8 cellular contexts compared by ENCODE assay signal in the genomic region with DNA sequence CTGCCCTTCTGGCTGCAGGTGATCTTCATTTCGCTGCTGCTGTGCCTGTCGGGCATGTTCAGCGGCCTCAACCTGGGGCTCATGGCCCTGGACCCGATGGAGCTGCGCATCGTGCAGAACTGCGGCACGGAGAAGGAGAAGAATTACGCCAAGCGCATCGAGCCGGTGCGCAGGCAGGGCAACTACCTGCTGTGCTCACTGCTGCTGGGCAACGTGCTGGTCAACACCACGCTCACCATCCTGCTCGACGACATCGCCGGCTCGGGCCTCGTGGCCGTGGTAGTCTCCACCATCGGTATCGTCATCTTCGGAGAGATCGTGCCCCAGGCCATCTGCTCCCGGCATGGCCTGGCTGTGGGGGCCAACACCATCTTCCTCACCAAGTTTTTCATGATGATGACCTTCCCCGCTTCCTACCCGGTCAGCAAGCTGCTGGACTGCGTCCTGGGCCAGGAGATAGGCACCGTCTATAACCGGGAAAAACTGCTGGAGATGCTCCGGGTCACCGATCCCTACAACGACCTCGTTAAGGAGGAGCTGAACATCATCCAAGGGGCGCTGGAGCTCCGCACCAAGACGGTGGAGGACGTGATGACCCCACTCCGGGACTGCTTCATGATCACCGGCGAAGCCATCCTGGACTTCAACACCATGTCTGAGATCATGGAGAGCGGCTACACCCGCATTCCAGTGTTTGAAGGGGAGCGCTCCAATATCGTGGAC. TPM values are rescaled to one million over a fixed set of nuclear protein-coding genes. Genes with fewer than 3 reads are reported as not detected.
DNase-seq lines count a peak whose midpoint lies in the region; ATAC-seq and TF ChIP-seq lines count a peak whose summit lies in the region.

No MANE protein-coding gene starts in this region.

- H3K4me1 Mint-ChIP-seq in activated T-cell treated with anti-CD3 and anti-CD28 coated beads, Interleukin-2, amount 50 U/mL, for 24 hours (ENCODE audit: low read depth), result peaks cover 64% of the 10 kb centered on the region
- peaks cover 53% of the 10 kb centered on the region for H3K4me1 Mint-ChIP-seq in activated CD4-positive, alpha-beta memory T cell treated with anti-CD3 and anti-CD28 coated beads for 36 hours (ENCODE audit: low read depth)
- peaks cover 51% of the 10 kb centered on the region for H3K4me1 Mint-ChIP-seq in osteocyte (ENCODE audit: unreplicated experiment)

- ATAC-seq in HG02973 (IDR thresholded peaks at IDR 0.05; ENCODE audit: unreplicated experiment), result no peak

- H3K9me3 Mint-ChIP-seq in activated T-cell treated with anti-CD3 and anti-CD28 coated beads, Interleukin-2, amount 50 U/mL, for 24 hours, result no peaks in the 10 kb centered on the region
- no peaks in the 10 kb centered on the region for H3K9me3 Mint-ChIP-seq in activated CD4-positive, alpha-beta memory T cell treated with anti-CD3 and anti-CD28 coated beads for 36 hours
- no peaks in the 10 kb centered on the region for H3K9me3 Mint-ChIP-seq in osteocyte (ENCODE audit: unreplicated experiment)

- H3K27ac Mint-ChIP-seq in activated T-cell treated with anti-CD3 and anti-CD28 coated beads, Interleukin-2, amount 50 U/mL, for 24 hours, result peak overlapping the region; percentile 48
- no peak overlapping the region for H3K27ac Mint-ChIP-seq in activated CD4-positive, alpha-beta memory T cell treated with anti-CD3 and anti-CD28 coated beads for 36 hours
- H3K27ac Mint-ChIP-seq in osteocyte (ENCODE audit: unreplicated experiment), result no peak overlapping the region

- CTCF ChIA-PET in activated CD4-positive, alpha-beta memory T cell treated with anti-CD3 and anti-CD28 coated beads for 36 hours (lab: Charles Lee), result interaction anchor here (0.6 to 4.0 kb wide), 7 partner anchors 29 to 154 kb away, joined by 4 to 108 read pairs (median 9); no protein-coding TSS in a partner anchor

- POLR2A ChIA-PET in activated CD4-positive, alpha-beta memory T cell treated with anti-CD3 and anti-CD28 coated beads for 36 hours (lab: Charles Lee), result no interaction called here

- H3K36me3 Mint-ChIP-seq in activated T-cell treated with anti-CD3 and anti-CD28 coated beads, Interleukin-2, amount 50 U/mL, for 24 hours (ENCODE audit: low read depth), result peaks cover 12% of the 10 kb centered on the region
- no peaks in the 10 kb centered on the region for H3K36me3 Mint-ChIP-seq in activated CD4-positive, alpha-beta memory T cell treated with anti-CD3 and anti-CD28 coated beads for 36 hours
- peaks cover 4% of the 10 kb centered on the region for H3K36me3 Mint-ChIP-seq in osteocyte (ENCODE audit: unreplicated experiment)

- peak overlapping the region; percentile 92 for H3K4me3 Mint-ChIP-seq in activated T-cell treated with anti-CD3 and anti-CD28 coated beads, Interleukin-2, amount 50 U/mL, for 24 hours
- peak overlapping the region; percentile 90 for H3K4me3 Mint-ChIP-seq in activated CD4-positive, alpha-beta memory T cell treated with anti-CD3 and anti-CD28 coated beads for 36 hours
- peak overlapping the region; percentile 88 for H3K4me3 Mint-ChIP-seq in osteocyte (ENCODE audit: unreplicated experiment)

- intact Hi-C loops in activated CD4-positive, alpha-beta memory T cell treated with anti-CD3 and anti-CD28 coated beads for 36 hours (cut with micrococcal nuclease), result loop anchor here (5.0 to 10.0 kb wide), 4 partner anchors 175 to 568 kb away; partner anchors contain the start of genes ACTR1A, SUFU and WBP1L

- peaks cover 9% of the 10 kb centered on the region for H3K27me3 Mint-ChIP-seq in activated T-cell treated with anti-CD3 and anti-CD28 coated beads, Interleukin-2, amount 50 U/mL, for 24 hours
- H3K27me3 Mint-ChIP-seq in activated CD4-positive, alpha-beta memory T cell treated with anti-CD3 and anti-CD28 coated beads for 36 hours, result no peaks in the 10 kb centered on the region
- peaks cover 10% of the 10 kb centered on the region for H3K27me3 Mint-ChIP-seq in osteocyte (ENCODE audit: unreplicated experiment)

- H3K4me3 ChIP-seq in fibroblast of the aortic adventitia (ENCODE audit: low read depth, low read length), result peak overlapping the region; percentile 94

- DNase-seq in activated T-cell treated with anti-CD3 and anti-CD28 coated beads, Interleukin-2, amount 50 U/mL, for 24 hours, result no peak
- no peak for DNase-seq in activated T-cell treated with anti-CD3 and anti-CD28 coated beads, Interleukin-2, amount 50 U/mL, for 1 hour
- peak; percentile 38 for DNase-seq in activated CD4-positive, alpha-beta memory T cell treated with anti-CD3 and anti-CD28 coated beads for 36 hours
- peak; percentile 16 for DNase-seq in fibroblast of the aortic adventitia (ENCODE audit: low read depth)
- DNase-seq in osteocyte (ENCODE audit: extremely low spot score, unreplicated experiment), result no peak
- no peak for DNase-seq in NCI-H226
- DNase-seq in middle frontal gyrus (ENCODE audit: extremely low spot score, low spot score), result no peak

- TF ChIP-seq CTCF in fibroblast of the aortic adventitia (IDR thresholded peaks at IDR 0.05; ENCODE audit: insufficient read depth, low read length), result no peak
- no peak for TF ChIP-seq CTCF in osteocyte (IDR thresholded peaks at IDR 0.05)

RNA-seq across cellular contexts. Expression of gene CNNM2, which starts 1.3 kb away (rescaled TPM):
- total RNA-seq in activated CD4-positive, alpha-beta memory T cell treated with anti-CD3 and anti-CD28 coated beads for 36 hours, result 1 to 10 TPM; 4.0 to 4.2 TPM
- total RNA-seq in fibroblast of the aortic adventitia (ENCODE audit: low replicate concordance) (5.7 and 6.1 TPM in 2 replicates), osteocyte (11.7 and 15.1 TPM in 2 replicates)

RNA-seq across cellular contexts. Expression of gene AS3MT, which starts 50.1 kb away (rescaled TPM):
- total RNA-seq in activated CD4-positive, alpha-beta memory T cell treated with anti-CD3 and anti-CD28 coated beads for 36 hours, result under 1 TPM; 0.59 to 0.85 TPM
- 2.9 and 7.0 TPM in 2 replicates for total RNA-seq in fibroblast of the aortic adventitia (ENCODE audit: low replicate concordance)
- total RNA-seq in osteocyte, result 2.7 and 2.8 TPM in 2 replicates

Comparison
In these comparisons a context has a peak if more than half of its experiments do, and no peak if none do; other contexts are left out.
1. DNase-seq: peak in activated CD4-positive, alpha-beta memory T cell treated with anti-CD3 and anti-CD28 coated beads for 36 hours (single experiment) and fibroblast of the aortic adventitia (single experiment); none in activated T-cell treated with anti-CD3 and anti-CD28 coated beads, Interleukin-2, amount 50 U/mL, for 24 hours (single experiment), activated T-cell treated with anti-CD3 and anti-CD28 coated beads, Interleukin-2, amount 50 U/mL, for 1 hour (single experiment), osteocyte (single experiment), NCI-H226 (single experiment) and middle frontal gyrus (single experiment).
2. Peak in every context shown above with its lines, with median percentiles within 50 percentile points of each other: H3K4me3 Mint-ChIP-seq.